ENCODE assay signal across 21 cellular contexts in the genomic region with DNA sequence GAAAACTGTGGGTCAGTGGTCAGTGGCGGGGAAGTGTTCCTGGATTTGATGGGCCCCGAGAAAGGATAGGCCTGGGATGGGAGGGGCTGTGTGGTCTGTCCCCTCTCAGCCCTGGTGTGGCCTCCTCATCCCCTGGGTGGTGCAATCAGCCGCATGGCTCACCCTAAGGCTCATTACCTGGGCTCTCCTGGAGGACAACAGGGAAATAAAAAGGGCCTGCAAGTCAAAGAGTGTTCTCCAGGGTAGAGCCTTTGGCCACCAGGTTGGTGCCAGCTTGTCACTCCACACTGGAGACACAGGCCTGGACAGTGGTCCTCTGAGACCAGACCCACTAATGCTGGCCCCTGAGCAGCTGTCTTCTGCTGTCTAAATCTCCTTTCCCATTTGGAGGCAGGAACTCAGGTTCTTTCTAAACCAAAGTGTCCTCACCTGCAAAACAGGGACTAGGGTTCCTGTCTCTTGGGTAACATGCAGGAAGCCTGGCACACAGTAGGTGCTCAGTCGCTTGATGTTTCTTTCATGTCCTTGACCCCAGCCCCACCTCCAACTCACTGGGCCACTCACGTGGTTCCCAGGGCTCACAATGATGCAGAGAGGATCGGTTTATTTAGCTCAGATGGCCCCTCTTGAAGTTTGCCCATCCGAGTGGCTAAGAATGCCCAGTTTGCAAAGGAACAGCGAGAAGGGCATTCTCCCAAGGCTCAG. TPM values are rescaled to one million over a fixed set of nuclear protein-coding genes. Genes with fewer than 3 reads are reported as not detected.
DNase-seq lines count a peak whose midpoint lies in the region; ATAC-seq and TF ChIP-seq lines count a peak whose summit lies in the region.
"Had no signal": no experiment of that assay in that cellular context is flagged by ENCODE, and none has a peak within 500 bp of the region (broad histone marks: within the 10 kb centered on the region; RNA-seq: fewer than 3 reads in every experiment).

No MANE protein-coding gene starts in this region.

- H3K36me3 Mint-ChIP-seq in activated T-cell treated with anti-CD3 and anti-CD28 coated beads, Interleukin-2, amount 50 U/mL, for 24 hours (ENCODE audit: low read depth), result no peaks in the 10 kb centered on the region
- no peaks in the 10 kb centered on the region for H3K36me3 Mint-ChIP-seq in activated T-cell treated with anti-CD3 and anti-CD28 coated beads, Interleukin-2, amount 50 U/mL, for 72 hours (ENCODE audit: insufficient read depth in 2 of 2)
- H3K36me3 Mint-ChIP-seq in T-cell, result no peaks in the 10 kb centered on the region
- H3K36me3 Mint-ChIP-seq in immature natural killer cell, result no peaks in the 10 kb centered on the region
- H3K36me3 Mint-ChIP-seq in progenitor cell of endocrine pancreas (ENCODE audit: insufficient read depth), result no peaks in the 10 kb centered on the region
- H3K36me3 Mint-ChIP-seq: activated CD8-positive, alpha-beta memory T cell treated with anti-CD3 and anti-CD28 coated beads, Interleukin-2, amount 10 ng/mL, durations not matched to agents 7 days and 5 days; natural killer cell had no signal

- CTCF ChIA-PET in T-cell (lab: Charles Lee), result no interaction called here

- no peaks in the 10 kb centered on the region for H3K27me3 ChIP-seq in ascending aorta

- H3K27ac ChIP-seq in ascending aorta, result no peak overlapping the region
- H3K27ac ChIP-seq: C4-2B, PC-9, prostate gland had no signal

- ATAC-seq in activated T-cell treated with anti-CD3 and anti-CD28 coated beads, Interleukin-2, amount 50 U/mL, for 72 hours (replicated peaks in 1 of 2), result no peak
- no peak for ATAC-seq in T-cell (replicated peaks in 1 of 4)
- no peak for ATAC-seq in GM21619 (IDR thresholded peaks at IDR 0.05; ENCODE audit: unreplicated experiment)
- ATAC-seq: GM12878 had no signal

- intact Hi-C loops in ascending aorta (cut with DNase I), result no loop called here

- no peaks in the 10 kb centered on the region for H3K9me3 Mint-ChIP-seq in activated T-cell treated with anti-CD3 and anti-CD28 coated beads, Interleukin-2, amount 50 U/mL, for 24 hours
- no peaks in the 10 kb centered on the region for H3K9me3 Mint-ChIP-seq in activated T-cell treated with anti-CD3 and anti-CD28 coated beads, Interleukin-2, amount 50 U/mL, for 72 hours
- H3K9me3 Mint-ChIP-seq in T-cell (no peaks in the 10 kb centered on the region), immature natural killer cell (no peaks in the 10 kb centered on the region), progenitor cell of endocrine pancreas (ENCODE audit: low read depth) (no peaks in the 10 kb centered on the region)
- H3K9me3 Mint-ChIP-seq: natural killer cell had no signal

- no peaks in the 10 kb centered on the region for H3K36me3 ChIP-seq in ascending aorta
- H3K36me3 ChIP-seq: HAP-1, prostate gland had no signal

- no peak overlapping the region for H3K4me3 ChIP-seq in ascending aorta
- H3K4me3 ChIP-seq: GM12878, HAP-1, PC-9, prostate gland had no signal

- peak; percentile 26 for DNase-seq in activated T-cell treated with anti-CD3 and anti-CD28 coated beads, Interleukin-2, amount 50 U/mL, for 24 hours
- DNase-seq in activated T-cell treated with anti-CD3 and anti-CD28 coated beads, Interleukin-2, amount 50 U/mL, for 72 hours, result no peak
- DNase-seq in T-cell, result no peak
- DNase-seq in immature natural killer cell, result no peak
- no peak for DNase-seq in progenitor cell of endocrine pancreas (ENCODE audit: low spot score, unreplicated experiment)
- no peak for DNase-seq in ascending aorta (ENCODE audit: low spot score in 2 of 2)
- DNase-seq in iPS-NIHi7 (ENCODE audit: extremely low spot score), result no peak
- DNase-seq: activated CD8-positive, alpha-beta memory T cell treated with anti-CD3 and anti-CD28 coated beads, Interleukin-2, amount 10 ng/mL, durations not matched to agents 7 days and 5 days; activated naive CD4-positive, alpha-beta T cell treated with Interleukin-2 at 50 U/mL for 16 hours; mammary epithelial cell; natural killer cell; NCI-H1417 treated with DMSO at 0.1 percent for 48 hours; PC-9; small intestine; stimulated activated CD4-positive, alpha-beta T cell treated with anti-CD3 and anti-CD28 coated beads, Interleukin-4, amount 100 ng/mL, for 4 hours; T-helper 9 cell had no signal

- no peak overlapping the region for H3K27ac Mint-ChIP-seq in activated T-cell treated with anti-CD3 and anti-CD28 coated beads, Interleukin-2, amount 50 U/mL, for 24 hours
- H3K27ac Mint-ChIP-seq in activated T-cell treated with anti-CD3 and anti-CD28 coated beads, Interleukin-2, amount 50 U/mL, for 72 hours, result no peak overlapping the region
- no peak overlapping the region for H3K27ac Mint-ChIP-seq in T-cell
- no peak overlapping the region for H3K27ac Mint-ChIP-seq in immature natural killer cell
- H3K27ac Mint-ChIP-seq in progenitor cell of endocrine pancreas, result no peak overlapping the region
- H3K27ac Mint-ChIP-seq: activated CD8-positive, alpha-beta memory T cell treated with anti-CD3 and anti-CD28 coated beads, Interleukin-2, amount 10 ng/mL, durations not matched to agents 7 days and 5 days had no signal

- no peak for TF ChIP-seq CTCF in progenitor cell of endocrine pancreas (IDR thresholded peaks at IDR 0.05; ENCODE audit: unreplicated experiment)
- no peak for TF ChIP-seq CTCF in ascending aorta (IDR thresholded peaks at IDR 0.05)

- no peaks in the 10 kb centered on the region for H3K9me3 ChIP-seq in ascending aorta
- H3K9me3 ChIP-seq: HAP-1, prostate gland had no signal

- H3K4me3 Mint-ChIP-seq in activated T-cell treated with anti-CD3 and anti-CD28 coated beads, Interleukin-2, amount 50 U/mL, for 24 hours, result no peak overlapping the region
- H3K4me3 Mint-ChIP-seq in activated T-cell treated with anti-CD3 and anti-CD28 coated beads, Interleukin-2, amount 50 U/mL, for 72 hours, result no peak overlapping the region
- H3K4me3 Mint-ChIP-seq in T-cell, result peak overlapping the region in 2 of 3 donors; percentile 21 to 84
- peak overlapping the region in 4 of 5 donors; percentile 5 to 46 (median 14) for H3K4me3 Mint-ChIP-seq in immature natural killer cell
- peak overlapping the region; percentile 84 for H3K4me3 Mint-ChIP-seq in progenitor cell of endocrine pancreas (ENCODE audit: low read depth)

- peaks cover 24% of the 10 kb centered on the region for H3K27me3 Mint-ChIP-seq in activated T-cell treated with anti-CD3 and anti-CD28 coated beads, Interleukin-2, amount 50 U/mL, for 24 hours
- peaks cover 8% of the 10 kb centered on the region for H3K27me3 Mint-ChIP-seq in activated T-cell treated with anti-CD3 and anti-CD28 coated beads, Interleukin-2, amount 50 U/mL, for 72 hours (ENCODE audit: low read depth)
- peaks cover 0 to 20% of the 10 kb centered on the region in 2 donors for H3K27me3 Mint-ChIP-seq in T-cell
- peaks cover 5 to 14% (median 6%) of the 10 kb centered on the region in 3 donors for H3K27me3 Mint-ChIP-seq in immature natural killer cell (ENCODE audit: low read depth in 3 of 3)
- H3K27me3 Mint-ChIP-seq in progenitor cell of endocrine pancreas, result no peaks in the 10 kb centered on the region

- H3K4me1 Mint-ChIP-seq in activated T-cell treated with anti-CD3 and anti-CD28 coated beads, Interleukin-2, amount 50 U/mL, for 24 hours (ENCODE audit: low read depth), result peaks cover 12% of the 10 kb centered on the region
- H3K4me1 Mint-ChIP-seq in activated T-cell treated with anti-CD3 and anti-CD28 coated beads, Interleukin-2, amount 50 U/mL, for 72 hours (ENCODE audit: low read depth), result peaks cover 7% of the 10 kb centered on the region
- H3K4me1 Mint-ChIP-seq in T-cell (peaks cover 11 to 15% (median 14%) of the 10 kb centered on the region in 3 donors), immature natural killer cell (peaks cover 0 to 6% of the 10 kb centered on the region in 2 donors), progenitor cell of endocrine pancreas (ENCODE audit: low read depth) (peaks cover 6% of the 10 kb centered on the region)

- POLR2A ChIA-PET in T-cell (lab: Charles Lee), result no interaction called here

- peaks cover 3 to 13% of the 10 kb centered on the region in 2 donors for H3K4me1 ChIP-seq in ascending aorta
- H3K4me1 ChIP-seq: HAP-1, prostate gland had no signal

RNA-seq across cellular contexts. Expression of a gene that starts 2.4 kb away (rescaled TPM):
- 1 to 10 TPM; 5.2 TPM for total RNA-seq in activated T-cell treated with anti-CD3 and anti-CD28 coated beads, Interleukin-2, amount 50 U/mL, for 72 hours
- 1 to 10 TPM in 4 of 5 donors, under 1 TPM in 1; 0.66 to 3.6 (median 1.7) TPM for total RNA-seq in T-cell
- under 1 TPM in 1 of 3 donors, not detected in 2; 0.18 TPM for polyA plus RNA-seq in immature natural killer cell
- total RNA-seq in progenitor cell of endocrine pancreas, result 25.7 and 37.5 TPM in 2 replicates
- 150 TPM for total RNA-seq in ascending aorta
- total RNA-seq: natural killer cell had no signal

RNA-seq across cellular contexts. Expression of a gene that starts 12.9 kb away (rescaled TPM):
- 10 to 100 TPM in 1 of 2 donors, 1 to 10 TPM in 1; 9.1 to 11.6 TPM for total RNA-seq in activated T-cell treated with anti-CD3 and anti-CD28 coated beads, Interleukin-2, amount 50 U/mL, for 72 hours
- total RNA-seq in T-cell, result 10 to 100 TPM; 29.6 to 44.2 (median 35.1) TPM
- 10 to 100 TPM in 1 of 3 donors, 1 to 10 TPM in 2; 4.5 to 11.9 (median 5.9) TPM for polyA plus RNA-seq in immature natural killer cell
- total RNA-seq in progenitor cell of endocrine pancreas, result 33.7 and 35.4 TPM in 2 replicates
- 24.4 TPM for total RNA-seq in ascending aorta

Comparison
In these comparisons a context has a peak if more than half of its experiments do, and no peak if none do; other contexts are left out.
1. H3K4me3 Mint-ChIP-seq: peak in T-cell (2 of 3), immature natural killer cell (4 of 5) and progenitor cell of endocrine pancreas (single experiment); none in activated T-cell treated with anti-CD3 and anti-CD28 coated beads, Interleukin-2, amount 50 U/mL, for 24 hours (single experiment) and activated T-cell treated with anti-CD3 and anti-CD28 coated beads, Interleukin-2, amount 50 U/mL, for 72 hours (0 of 2).